Comparison of ENCODE assay signal across 1 cellular context in the genomic region with DNA sequence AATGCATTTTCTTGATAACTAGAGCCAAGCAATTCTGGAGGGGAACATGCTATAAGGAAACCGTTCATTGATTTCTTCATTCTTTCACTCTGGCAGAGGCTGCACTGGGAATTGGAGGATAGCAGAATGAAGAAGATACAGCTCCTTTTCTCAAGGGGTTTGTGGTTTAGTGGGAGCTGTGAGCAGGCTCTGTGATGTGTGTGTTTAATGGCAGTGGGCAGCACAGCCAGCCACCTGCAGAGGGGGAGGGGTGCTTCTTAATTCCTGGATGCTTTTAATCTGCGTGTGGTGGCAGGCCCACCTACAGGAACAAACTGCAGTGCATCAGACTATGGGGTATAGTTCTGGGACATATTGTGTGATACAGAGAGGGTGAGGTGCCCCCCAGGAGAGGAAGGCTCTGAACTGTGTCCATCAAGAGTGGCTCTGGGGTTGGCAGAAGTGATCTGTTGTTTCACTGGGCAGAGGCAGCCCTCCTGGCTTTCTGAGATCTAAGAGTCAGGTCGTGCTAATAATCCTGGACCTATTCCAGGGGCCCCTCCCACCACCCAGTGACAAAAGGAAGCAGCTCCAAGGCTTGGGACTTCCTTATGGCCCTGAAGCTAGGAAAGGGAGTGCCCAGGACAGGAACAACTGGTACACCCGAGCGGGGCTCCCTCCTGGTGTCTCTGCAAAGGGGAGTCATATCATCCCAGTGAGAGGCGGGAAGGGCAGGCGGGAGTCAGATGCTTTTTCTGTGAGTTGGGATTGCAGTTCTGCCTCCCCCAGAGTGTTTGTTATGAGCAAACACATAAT.
TF ChIP-seq lines count a peak whose summit lies in the region.

No MANE protein-coding gene starts in this region.

TF ChIP-seq in HepG2, 621 proteins besides CTCF, POLR2A, EP300 and RAD21:
- no peak for TF ChIP-seq HOXD1 (CRISPR knock-in tag; IDR thresholded peaks at IDR 0.05)
- TF ChIP-seq, protein P1, sequence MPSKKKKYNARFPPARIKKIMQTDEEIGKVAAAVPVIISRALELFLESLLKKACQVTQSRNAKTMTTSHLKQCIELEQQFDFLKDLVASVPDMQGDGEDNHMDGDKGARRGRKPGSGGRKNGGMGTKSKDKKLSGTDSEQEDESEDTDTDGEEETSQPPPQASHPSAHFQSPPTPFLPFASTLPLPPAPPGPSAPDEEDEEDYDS (CRISPR knock-in tag; IDR thresholded peaks at IDR 0.05): no peak
- no peak for TF ChIP-seq ZSCAN25 (CRISPR knock-in tag; IDR thresholded peaks at IDR 0.05)
- TF ChIP-seq, protein P2, sequence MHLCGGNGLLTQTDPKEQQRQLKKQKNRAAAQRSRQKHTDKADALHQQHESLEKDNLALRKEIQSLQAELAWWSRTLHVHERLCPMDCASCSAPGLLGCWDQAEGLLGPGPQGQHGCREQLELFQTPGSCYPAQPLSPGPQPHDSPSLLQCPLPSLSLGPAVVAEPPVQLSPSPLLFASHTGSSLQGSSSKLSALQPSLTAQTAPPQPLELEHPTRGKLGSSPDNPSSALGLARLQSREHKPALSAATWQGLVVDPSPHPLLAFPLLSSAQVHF (CRISPR knock-in tag; IDR thresholded peaks at IDR 0.05): no peak
- TF ChIP-seq ZNF674 (CRISPR knock-in tag; IDR thresholded peaks at IDR 0.05; ENCODE audit: low read depth): no peak
- TF ChIP-seq, protein P3, sequence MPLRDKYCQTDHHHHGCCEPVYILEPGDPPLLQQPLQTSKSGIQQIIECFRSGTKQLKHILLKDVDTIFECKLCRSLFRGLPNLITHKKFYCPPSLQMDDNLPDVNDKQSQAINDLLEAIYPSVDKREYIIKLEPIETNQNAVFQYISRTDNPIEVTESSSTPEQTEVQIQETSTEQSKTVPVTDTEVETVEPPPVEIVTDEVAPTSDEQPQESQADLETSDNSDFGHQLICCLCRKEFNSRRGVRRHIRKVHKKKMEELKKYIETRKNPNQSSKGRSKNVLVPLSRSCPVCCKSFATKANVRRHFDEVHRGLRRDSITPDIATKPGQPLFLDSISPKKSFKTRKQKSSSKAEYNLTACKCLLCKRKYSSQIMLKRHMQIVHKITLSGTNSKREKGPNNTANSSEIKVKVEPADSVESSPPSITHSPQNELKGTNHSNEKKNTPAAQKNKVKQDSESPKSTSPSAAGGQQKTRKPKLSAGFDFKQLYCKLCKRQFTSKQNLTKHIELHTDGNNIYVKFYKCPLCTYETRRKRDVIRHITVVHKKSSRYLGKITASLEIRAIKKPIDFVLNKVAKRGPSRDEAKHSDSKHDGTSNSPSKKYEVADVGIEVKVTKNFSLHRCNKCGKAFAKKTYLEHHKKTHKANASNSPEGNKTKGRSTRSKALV (CRISPR knock-in tag; IDR thresholded peaks at IDR 0.05): no peak
